In genomic region chr10:21769041-21769440, GRCh38 we compare ENCODE assay signal across 25 cellular contexts.
"Had no signal": no experiment of that assay in that cellular context is flagged by ENCODE, and none has a peak within 500 bp of the region (broad histone marks: within the 10 kb centered on the region; RNA-seq: fewer than 3 reads in every experiment).

No MANE protein-coding gene starts in this region.

- H3K4me1 Mint-ChIP-seq: naive B cell; stimulated activated naive B cell treated with anti-CD40 and anti-IgM and Interleukin-4, amounts not matched to agents 10 μg/mL and 1 μg/mL and 100 μg/mL, for 72 hours had no signal

- ATAC-seq: natural killer cell treated with Interleukin-12 subunit alpha and Interleukin-12 subunit beta and Interleukin-15 and Interleukin-18, amount 100 ng/mL, for 72 hours; right cardiac atrium; sciatic nerve; stimulated activated naive B cell treated with anti-CD40 and anti-IgM and Interleukin-4, amounts not matched to agents 10 μg/mL and 1 μg/mL and 100 μg/mL, for 72 hours; stimulated activated naive CD8-positive, alpha-beta T cell treated with anti-CD3 and anti-CD28 coated beads, Interleukin-15, Interleukin-2, amounts not matched to agents 100 U/mL and 50 U/mL, for 24 hours had no signal

- FAIRE-seq: keratinocyte had no signal

- H3K27me3 Mint-ChIP-seq: naive B cell; natural killer cell treated with Interleukin-12 subunit alpha and Interleukin-12 subunit beta and Interleukin-15 and Interleukin-18, amount 100 ng/mL, for 72 hours; progenitor cell of endocrine pancreas; stimulated activated naive B cell treated with anti-CD40 and anti-IgM and Interleukin-4, amounts not matched to agents 10 μg/mL and 1 μg/mL and 100 μg/mL, for 72 hours had no signal

- H3K36me3 ChIP-seq: ovary, thyroid gland had no signal

- H3K4me1 ChIP-seq: left ventricle myocardium inferior, stomach, testis, thyroid gland, transverse colon, upper lobe of left lung had no signal

- H3K27ac Mint-ChIP-seq: mesothelial cell of epicardium; natural killer cell treated with Interleukin-12 subunit alpha and Interleukin-12 subunit beta and Interleukin-15 and Interleukin-18, amount 100 ng/mL, for 72 hours; progenitor cell of endocrine pancreas; stimulated activated naive B cell treated with anti-CD40 and anti-IgM and Interleukin-4, amounts not matched to agents 10 μg/mL and 1 μg/mL and 100 μg/mL, for 72 hours had no signal

- H3K36me3 Mint-ChIP-seq: naive B cell; natural killer cell treated with Interleukin-12 subunit alpha and Interleukin-12 subunit beta and Interleukin-15 and Interleukin-18, amount 100 ng/mL, for 72 hours had no signal

- H3K9me3 Mint-ChIP-seq: naive B cell; natural killer cell treated with Interleukin-12 subunit alpha and Interleukin-12 subunit beta and Interleukin-15 and Interleukin-18, amount 100 ng/mL, for 72 hours had no signal

- H3K27me3 ChIP-seq: ovary, stomach, testis, thyroid gland, transverse colon, upper lobe of left lung had no signal

- H3K4me3 Mint-ChIP-seq: mesothelial cell of epicardium; naive B cell; natural killer cell treated with Interleukin-12 subunit alpha and Interleukin-12 subunit beta and Interleukin-15 and Interleukin-18, amount 100 ng/mL, for 72 hours; stimulated activated naive B cell treated with anti-CD40 and anti-IgM and Interleukin-4, amounts not matched to agents 10 μg/mL and 1 μg/mL and 100 μg/mL, for 72 hours had no signal

- H3K9me3 ChIP-seq: left ventricle myocardium inferior, ovary, stomach, testis, thyroid gland, transverse colon, upper lobe of left lung had no signal

- H3K4me3 ChIP-seq: left ventricle myocardium inferior, lung, ovary, skin epidermis, stomach, testis, thyroid gland, transverse colon, upper lobe of left lung had no signal

- H3K27ac ChIP-seq: left ventricle myocardium inferior, ovary, skin epidermis, stomach, testis, thyroid gland, transverse colon, upper lobe of left lung had no signal

- DNase-seq: hippocampal formation; left ventricle myocardium inferior; mesendoderm; naive B cell; ovary; retina; right cardiac atrium; stimulated activated CD4-positive, alpha-beta T cell treated with anti-CD3 and anti-CD28 coated beads, Interleukin-12 subunit alpha, Interleukin-12 subunit beta, amount 100 ng/mL, for 4 hours; stimulated activated CD4-positive, alpha-beta T cell treated with anti-CD3 and anti-CD28 coated beads, Interleukin-15, amount 100 ng/mL, for 24 hours; stimulated activated CD4-positive, alpha-beta T cell treated with anti-CD3 and anti-CD28 coated beads, Interleukin-2, amount 100 ng/mL, for 24 hours; stimulated activated CD4-positive, alpha-beta T cell treated with anti-CD3 and anti-CD28 coated beads, Interleukin-4, amount 100 ng/mL, for 1 hour; stimulated activated naive B cell treated with anti-CD40 and anti-IgM and Interleukin-4, amounts not matched to agents 10 μg/mL and 1 μg/mL and 100 μg/mL, for 72 hours; stimulated activated naive CD8-positive, alpha-beta T cell treated with anti-CD3 and anti-CD28 coated beads, Interleukin-15, Interleukin-2, amounts not matched to agents 100 U/mL and 50 U/mL, for 24 hours; stomach; testis; thyroid gland; transverse colon; upper lobe of left lung had no signal
